8 cellular contexts compared by ENCODE assay signal in the genomic region with DNA sequence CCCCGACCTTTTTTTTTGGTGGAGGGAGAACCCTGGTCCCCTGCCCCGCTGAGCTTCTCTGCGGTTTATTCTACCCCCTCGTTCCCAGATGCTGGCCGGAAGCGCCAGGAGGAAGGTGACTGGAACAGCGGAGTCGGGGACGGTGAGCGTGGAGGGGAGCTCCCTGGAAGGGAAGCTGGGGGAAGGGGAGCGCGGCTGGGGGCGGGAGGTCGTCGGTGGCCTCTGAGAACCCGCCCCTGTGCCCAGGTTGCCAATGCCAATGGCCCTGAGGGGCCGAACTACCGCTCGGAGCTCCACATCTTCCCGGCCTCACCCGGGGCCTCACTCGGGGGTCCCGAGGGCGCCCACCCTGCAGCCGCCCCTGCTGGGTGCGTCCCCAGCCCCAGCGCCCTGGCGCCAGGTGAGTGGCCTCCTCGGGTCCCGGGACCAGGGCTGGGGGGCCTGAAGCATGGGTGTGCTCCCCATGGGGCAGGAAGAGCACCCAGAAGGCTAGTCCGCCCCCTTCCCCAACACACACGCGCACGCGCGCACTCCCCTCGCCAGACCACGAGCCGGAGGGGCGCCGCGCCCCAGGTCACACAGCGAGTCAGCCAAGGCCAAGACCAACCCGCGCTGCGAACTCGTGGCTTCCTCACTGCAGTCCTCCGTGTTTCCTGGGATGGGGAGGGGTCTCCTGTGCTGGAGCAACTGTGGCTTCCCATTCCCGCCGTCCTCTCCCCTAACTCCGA. TPM values are rescaled to one million over a fixed set of nuclear protein-coding genes. Genes with fewer than 3 reads are reported as not detected.
DNase-seq lines count a peak whose midpoint lies in the region; ATAC-seq and TF ChIP-seq lines count a peak whose summit lies in the region.

No MANE protein-coding gene starts in this region.

- ATAC-seq in HG03159 (IDR thresholded peaks at IDR 0.05; ENCODE audit: unreplicated experiment): peak; percentile 26

- TF ChIP-seq CTCF in AG10803 (conservative IDR thresholded peaks at IDR 0.05; ENCODE audit: low read length) (no peak), dorsolateral prefrontal cortex (IDR thresholded peaks at IDR 0.05 in 54 of 56, conservative IDR thresholded peaks at IDR 0.05 in 2 of 56; ENCODE audit: low read depth in 1 of 56, partially characterized antibody in 56 of 56) (no peak)

- peaks cover 0 to 5% (median 0%) of the 10 kb centered on the region in 45 donors for H3K27me3 ChIP-seq in dorsolateral prefrontal cortex
- no peaks in the 10 kb centered on the region for H3K27me3 ChIP-seq in muscle layer of duodenum (ENCODE audit: low read depth, low read length)

- H3K36me3 ChIP-seq in muscle layer of duodenum (ENCODE audit: control insufficient read depth in 1 of 2, insufficient read depth in 2 of 2, low read length in 2 of 2): no peaks in the 10 kb centered on the region

- peak overlapping the region in 10 of 59 donors; percentile 0 to 54 (median 40) for H3K27ac ChIP-seq in dorsolateral prefrontal cortex
- no peak overlapping the region for H3K27ac ChIP-seq in muscle layer of duodenum (ENCODE audit: low read length)

- intact Hi-C loops in dorsolateral prefrontal cortex (cut with DNase I): no loop called here

- H3K4me3 ChIP-seq in AG10803 (ENCODE audit: low read length) (peak overlapping the region; percentile 62), dorsolateral prefrontal cortex (peak overlapping the region; percentile 30 to 81 (median 63)), muscle layer of duodenum (ENCODE audit: low read depth in 1 of 2, low read length in 2 of 2) (peak overlapping the region; percentile 56 to 76)

- no peaks in the 10 kb centered on the region for H3K9me3 ChIP-seq in muscle layer of duodenum (ENCODE audit: control insufficient read depth in 1 of 2, low read length in 2 of 2)

- no peak for DNase-seq in AG10803 (ENCODE audit: low read depth)
- DNase-seq in dorsolateral prefrontal cortex: no peak
- no peak for DNase-seq in NCI-H345 treated with DMSO at 0.1 percent for 48 hours (lab: John Stamatoyannopoulos, UW; ENCODE audit: unreplicated experiment)
- no peak for DNase-seq in effector CD4-positive, alpha-beta T cell
- no peak for DNase-seq in ureter (ENCODE audit: low spot score)
- no peak for DNase-seq in amniotic stem cell (lab: John Stamatoyannopoulos, UW)

- H3K4me1 ChIP-seq in muscle layer of duodenum (ENCODE audit: control insufficient read depth in 1 of 2, insufficient read depth in 2 of 2, low read length in 2 of 2): peaks cover 3 to 20% of the 10 kb centered on the region in 2 donors

RNA-seq across cellular contexts. Expression of a gene that starts 10.6 kb away (rescaled TPM):
- total RNA-seq in dorsolateral prefrontal cortex (1 to 10 TPM in 119 of 120 experiments, under 1 TPM in 1; 0.60 to 9.2 (median 3.8) TPM), ureter (2.6 TPM)

RNA-seq across cellular contexts. Expression of a gene that starts 29.2 kb away (rescaled TPM):
- total RNA-seq in dorsolateral prefrontal cortex: 10 to 100 TPM; 36.7 to 64.8 (median 47.0) TPM
- total RNA-seq in ureter: 44.6 TPM

RNA-seq across cellular contexts. Expression of a gene that starts 31.2 kb away (rescaled TPM):
- total RNA-seq in dorsolateral prefrontal cortex: 100 to 1,000 TPM in 116 of 120 experiments, 10 to 100 TPM in 4; 47.3 to 302 (median 180) TPM
- 73.9 TPM for total RNA-seq in ureter
